In genomic region chr2:160941290-160941846, GRCh38 we compare ENCODE assay signal across 1 cellular context.
TF ChIP-seq lines count a peak whose summit lies in the region.

No MANE protein-coding gene starts in this region.

TF ChIP-seq in SK-N-SH, 30 proteins besides CTCF, POLR2A, EP300 and RAD21 (continued from another document):
- TF ChIP-seq CHD2 (IDR thresholded peaks at IDR 0.05; ENCODE audit: low read length, partially characterized antibody), result peak; percentile 50
- no peak for TF ChIP-seq NFIC (IDR thresholded peaks at IDR 0.05; ENCODE audit: borderline replicate concordance)
- no peak for TF ChIP-seq FOSL2 (IDR thresholded peaks at IDR 0.05; ENCODE audit: borderline replicate concordance, low read depth)
- TF ChIP-seq, protein P1, sequence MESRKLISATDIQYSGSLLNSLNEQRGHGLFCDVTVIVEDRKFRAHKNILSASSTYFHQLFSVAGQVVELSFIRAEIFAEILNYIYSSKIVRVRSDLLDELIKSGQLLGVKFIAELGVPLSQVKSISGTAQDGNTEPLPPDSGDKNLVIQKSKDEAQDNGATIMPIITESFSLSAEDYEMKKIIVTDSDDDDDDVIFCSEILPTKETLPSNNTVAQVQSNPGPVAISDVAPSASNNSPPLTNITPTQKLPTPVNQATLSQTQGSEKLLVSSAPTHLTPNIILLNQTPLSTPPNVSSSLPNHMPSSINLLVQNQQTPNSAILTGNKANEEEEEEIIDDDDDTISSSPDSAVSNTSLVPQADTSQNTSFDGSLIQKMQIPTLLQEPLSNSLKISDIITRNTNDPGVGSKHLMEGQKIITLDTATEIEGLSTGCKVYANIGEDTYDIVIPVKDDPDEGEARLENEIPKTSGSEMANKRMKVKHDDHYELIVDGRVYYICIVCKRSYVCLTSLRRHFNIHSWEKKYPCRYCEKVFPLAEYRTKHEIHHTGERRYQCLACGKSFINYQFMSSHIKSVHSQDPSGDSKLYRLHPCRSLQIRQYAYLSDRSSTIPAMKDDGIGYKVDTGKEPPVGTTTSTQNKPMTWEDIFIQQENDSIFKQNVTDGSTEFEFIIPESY (IDR thresholded peaks at IDR 0.05; ENCODE audit: borderline replicate concordance, low read depth), result no peak
- no peak for TF ChIP-seq RXRA (IDR thresholded peaks at IDR 0.05; ENCODE audit: borderline replicate concordance, low read depth)
- no peak for TF ChIP-seq MEF2A (IDR thresholded peaks at IDR 0.05; ENCODE audit: borderline replicate concordance, low read depth)
- TF ChIP-seq NRF1 (IDR thresholded peaks at IDR 0.05; ENCODE audit: low read depth, low read length), result no peak
- TF ChIP-seq MAX (IDR thresholded peaks at IDR 0.05; ENCODE audit: low read depth), result no peak
- TF ChIP-seq SMC3 (IDR thresholded peaks at IDR 0.05; ENCODE audit: low read depth, low read length), result no peak
- no peak for TF ChIP-seq JUND (IDR thresholded peaks at IDR 0.05)
- no peak for TF ChIP-seq TAF1 (IDR thresholded peaks at IDR 0.05; ENCODE audit: borderline replicate concordance, low read depth, low read length)
- no peak for TF ChIP-seq TCF12 (IDR thresholded peaks at IDR 0.05)
- TF ChIP-seq YY1 (IDR thresholded peaks at IDR 0.05; ENCODE audit: low read depth), result no peak
- TF ChIP-seq POLR2AphosphoS5 (IDR thresholded peaks at IDR 0.05; ENCODE audit: low read depth, low read length), result no peak
- TF ChIP-seq FOXM1 (IDR thresholded peaks at IDR 0.05; ENCODE audit: low read depth), result no peak
- TF ChIP-seq FOXJ3 (CRISPR knock-in tag; IDR thresholded peaks at IDR 0.05), result peak; percentile 61; the same call in 1 of the 2 replicates
- no peak for TF ChIP-seq TEAD4 (IDR thresholded peaks at IDR 0.05; ENCODE audit: borderline replicate concordance, insufficient read depth)
- peak; percentile 90 for TF ChIP-seq GATA2 (CRISPR knock-in tag; IDR thresholded peaks at IDR 0.05)
- TF ChIP-seq GABPA (IDR thresholded peaks at IDR 0.05; ENCODE audit: low read depth), result no peak
- no peak for TF ChIP-seq USF2 (IDR thresholded peaks at IDR 0.05; ENCODE audit: borderline replicate concordance, low read depth, low read length)
- TF ChIP-seq ELF1 (IDR thresholded peaks at IDR 0.05), result no peak
- TF ChIP-seq, protein P2, sequence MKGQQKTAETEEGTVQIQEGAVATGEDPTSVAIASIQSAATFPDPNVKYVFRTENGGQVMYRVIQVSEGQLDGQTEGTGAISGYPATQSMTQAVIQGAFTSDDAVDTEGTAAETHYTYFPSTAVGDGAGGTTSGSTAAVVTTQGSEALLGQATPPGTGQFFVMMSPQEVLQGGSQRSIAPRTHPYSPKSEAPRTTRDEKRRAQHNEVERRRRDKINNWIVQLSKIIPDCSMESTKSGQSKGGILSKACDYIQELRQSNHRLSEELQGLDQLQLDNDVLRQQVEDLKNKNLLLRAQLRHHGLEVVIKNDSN (IDR thresholded peaks at IDR 0.05; ENCODE audit: borderline replicate concordance, low read depth), result no peak
- TF ChIP-seq RCOR1 (IDR thresholded peaks at IDR 0.05; ENCODE audit: low read length), result peak; percentile 70; the same call in 1 of the 2 replicates
- no peak for TF ChIP-seq EZH2phosphoT487 (IDR thresholded peaks at IDR 0.05; ENCODE audit: borderline replicate concordance, low read depth)
- TF ChIP-seq REST (IDR thresholded peaks at IDR 0.05; ENCODE audit: low read depth, low read length), result no peak
